9 cellular contexts compared by ENCODE assay signal in genomic region chr2:110677080-110677479, GRCh38. TPM values are rescaled to one million over a fixed set of nuclear protein-coding genes. Genes with fewer than 3 reads are reported as not detected.
A peak's percentile ranks its signal among the peaks of the same experiment; 100 is the strongest.
DNase-seq lines count a peak whose midpoint lies in the region; ATAC-seq and TF ChIP-seq lines count a peak whose summit lies in the region.
"Had no signal": no experiment of that assay in that cellular context is flagged by ENCODE, and none has a peak within 500 bp of the region (broad histone marks: within the 10 kb centered on the region; RNA-seq: fewer than 3 reads in every experiment).

No MANE protein-coding gene starts in this region.

- H3K36me3 Mint-ChIP-seq in activated T-helper 2 cell treated with anti-CD3 and anti-CD28 coated beads, Interferon-gamma antibody, Interleukin-2, Interleukin-4, amounts not matched to agents 10 μg/mL and 5 μg/mL and 100 μg/mL, durations not matched to agents 14 hours and 24 hours and 36 hours (ENCODE audit: low read depth) = peaks cover 37% of the 10 kb centered on the region

- intact Hi-C loops in activated T-helper 2 cell treated with anti-CD3 and anti-CD28 coated beads, Interferon-gamma antibody, Interleukin-2, Interleukin-4, amounts not matched to agents 10 μg/mL and 5 μg/mL and 100 μg/mL, durations not matched to agents 14 hours and 24 hours and 36 hours (cut with micrococcal nuclease) = loop anchor here (5.0 kb wide), 1 partner anchor 190 kb away; no protein-coding TSS in a partner anchor
- intact Hi-C loops in left lung (cut with DNase I) (no loop called here), right cardiac atrium (cut with DNase I) (no loop called here)

- H3K4me1 Mint-ChIP-seq in activated T-helper 2 cell treated with anti-CD3 and anti-CD28 coated beads, Interferon-gamma antibody, Interleukin-2, Interleukin-4, amounts not matched to agents 10 μg/mL and 5 μg/mL and 100 μg/mL, durations not matched to agents 14 hours and 24 hours and 36 hours (ENCODE audit: low read depth) = peaks cover 35% of the 10 kb centered on the region

- 8% methylated on average over 5 of the region's 5 CpGs for WGBS in right cardiac atrium

- DNase-seq in AG04450 (ENCODE audit: low read depth, low spot score) (no peak), HL-60 (ENCODE audit: low read depth in 1 of 2, low spot score in 1 of 2) (no peak), left lung (no peak), GM03348 (ENCODE audit: low spot score) (no peak), right cardiac atrium (no peak), NCI-H2227 (lab: John Stamatoyannopoulos, UW; ENCODE audit: unreplicated experiment) (no peak), NCI-H774 (lab: John Stamatoyannopoulos, UW) (no peak)
- no peak for DNase-seq in activated T-helper 2 cell treated with anti-CD3 and anti-CD28 coated beads, Interferon-gamma antibody, Interleukin-2, Interleukin-4, amounts not matched to agents 10 μg/mL and 5 μg/mL and 100 μg/mL, durations not matched to agents 14 hours and 24 hours and 36 hours (ENCODE audit: low spot score)
- DNase-seq: stimulated activated CD4-positive, alpha-beta T cell treated with anti-CD3 and anti-CD28 coated beads, Interleukin-1b, Interleukin-23, amount 100 ng/mL, for 48 hours had no signal

- POLR2A ChIA-PET in AG04450 (lab: Yijun Ruan, JAX) = no interaction called here

- no peaks in the 10 kb centered on the region for H3K36me3 ChIP-seq in left lung

- H3K27me3 Mint-ChIP-seq in activated T-helper 2 cell treated with anti-CD3 and anti-CD28 coated beads, Interferon-gamma antibody, Interleukin-2, Interleukin-4, amounts not matched to agents 10 μg/mL and 5 μg/mL and 100 μg/mL, durations not matched to agents 14 hours and 24 hours and 36 hours (ENCODE audit: low read depth) = peaks cover 2% of the 10 kb centered on the region

- peak overlapping the region; percentile 82 for H3K4me3 ChIP-seq in AG04450 (ENCODE audit: low read depth, low read length)
- H3K4me3 ChIP-seq in HL-60 (replicated peaks; ENCODE audit: insufficient read depth, low read length) = peak overlapping the region; percentile 98
- H3K4me3 ChIP-seq in left lung = peak overlapping the region; percentile 55 to 59
- H3K4me3 ChIP-seq in right cardiac atrium (ENCODE audit: low read length) = no peak overlapping the region

- H3K9me3 Mint-ChIP-seq in activated T-helper 2 cell treated with anti-CD3 and anti-CD28 coated beads, Interferon-gamma antibody, Interleukin-2, Interleukin-4, amounts not matched to agents 10 μg/mL and 5 μg/mL and 100 μg/mL, durations not matched to agents 14 hours and 24 hours and 36 hours = no peaks in the 10 kb centered on the region

- H3K27ac Mint-ChIP-seq in activated T-helper 2 cell treated with anti-CD3 and anti-CD28 coated beads, Interferon-gamma antibody, Interleukin-2, Interleukin-4, amounts not matched to agents 10 μg/mL and 5 μg/mL and 100 μg/mL, durations not matched to agents 14 hours and 24 hours and 36 hours = peak overlapping the region; percentile 90

- peaks cover 13% of the 10 kb centered on the region for H3K27me3 ChIP-seq in AG04450 (ENCODE audit: control insufficient read depth, insufficient read depth, low read length)
- H3K27me3 ChIP-seq in HL-60 (ENCODE audit: insufficient read depth, poor library complexity, severe bottlenecking) = no peaks in the 10 kb centered on the region
- no peaks in the 10 kb centered on the region for H3K27me3 ChIP-seq in left lung
- no peaks in the 10 kb centered on the region for H3K27me3 ChIP-seq in right cardiac atrium (ENCODE audit: control insufficient read depth, insufficient read depth)

- H3K9me3 ChIP-seq in AG04450 (ENCODE audit: control insufficient read depth, insufficient read depth, low read length) (no peaks in the 10 kb centered on the region; the same call in 1 of the 2 replicates), left lung (no peaks in the 10 kb centered on the region), right cardiac atrium (ENCODE audit: control insufficient read depth, low read length) (no peaks in the 10 kb centered on the region)

- H3K27ac ChIP-seq in AG04450 (ENCODE audit: low read depth, low read length) = no peak overlapping the region
- peak overlapping the region; percentile 96 for H3K27ac ChIP-seq in HL-60 (replicated peaks)
- H3K27ac ChIP-seq in left lung = no peak overlapping the region
- no peak overlapping the region for H3K27ac ChIP-seq in right cardiac atrium (ENCODE audit: low read length)

- TF ChIP-seq CTCF in AG04450 (IDR thresholded peaks at IDR 0.05; ENCODE audit: low read depth, low read length) (no peak), HL-60 (IDR thresholded peaks at IDR 0.05; ENCODE audit: insufficient read depth, low read length) (no peak), left lung (IDR thresholded peaks at IDR 0.05) (no peak)

- CTCF ChIA-PET in AG04450 (lab: Charles Lee) = interaction anchor here (1.2 kb wide), 1 partner anchor 78 kb away, joined by 4 read pairs; no protein-coding TSS in a partner anchor

- ATAC-seq in left lung (no peak), right cardiac atrium (no peak)

- H3K4me3 Mint-ChIP-seq in activated T-helper 2 cell treated with anti-CD3 and anti-CD28 coated beads, Interferon-gamma antibody, Interleukin-2, Interleukin-4, amounts not matched to agents 10 μg/mL and 5 μg/mL and 100 μg/mL, durations not matched to agents 14 hours and 24 hours and 36 hours (ENCODE audit: low read depth) = peak overlapping the region; percentile 86

- H3K4me1 ChIP-seq in left lung = peaks cover 0 to 29% of the 10 kb centered on the region in 2 donors
- H3K4me1 ChIP-seq in right cardiac atrium (ENCODE audit: control insufficient read depth, insufficient read depth, low read length) = peaks cover 4% of the 10 kb centered on the region

RNA-seq across cellular contexts. Expression of gene BUB1, which starts 0.8 kb away (rescaled TPM):
- polyA plus RNA-seq in AG04450 (2011; rRNA removed) (9.1 and 14.1 TPM in 2 replicates), right cardiac atrium (0.38 TPM)
- 14.7 and 17.4 TPM in 2 replicates for polyA minus RNA-seq in AG04450 (2011; rRNA and poly(A)+ RNA removed)
- total RNA-seq in activated T-helper 2 cell treated with anti-CD3 and anti-CD28 coated beads, Interferon-gamma antibody, Interleukin-2, Interleukin-4, amounts not matched to agents 10 μg/mL and 5 μg/mL and 100 μg/mL, durations not matched to agents 14 hours and 24 hours and 36 hours = 68.4 and 74.4 TPM in 2 replicates
- total RNA-seq in left lung (10 to 100 TPM in 1 of 2 donors, 1 to 10 TPM in 1; 7.1 to 10.9 TPM), right cardiac atrium (1 to 10 TPM in 2 of 4 donors, under 1 TPM in 2; 0.31 to 2.0 (median 0.99) TPM)

RNA-seq across cellular contexts. Expression of gene ACOXL, which starts 55.3 kb away (rescaled TPM):
- polyA plus RNA-seq in AG04450 (2011; rRNA removed) = not detected in 2 replicates
- polyA minus RNA-seq in AG04450 (2011; rRNA and poly(A)+ RNA removed) = not detected in 2 replicates
- 1.4 and 1.6 TPM in 2 replicates for total RNA-seq in activated T-helper 2 cell treated with anti-CD3 and anti-CD28 coated beads, Interferon-gamma antibody, Interleukin-2, Interleukin-4, amounts not matched to agents 10 μg/mL and 5 μg/mL and 100 μg/mL, durations not matched to agents 14 hours and 24 hours and 36 hours
- total RNA-seq in left lung = 10 to 100 TPM; 29.3 to 30.3 TPM
- not detected for total RNA-seq in right cardiac atrium
- 0.02 TPM for polyA plus RNA-seq in right cardiac atrium

Comparison
In these comparisons a context has a peak if more than half of its experiments do, and no peak if none do; other contexts are left out.
1. RNA of gene ACOXL, which starts 55.3 kb away (total RNA-seq): 29.3 to 30.3 TPM in left lung; 1.4 to 1.6 TPM in activated T-helper 2 cell treated with anti-CD3 and anti-CD28 coated beads, Interferon-gamma antibody, Interleukin-2, Interleukin-4, amounts not matched to agents 10 μg/mL and 5 μg/mL and 100 μg/mL, durations not matched to agents 14 hours and 24 hours and 36 hours and not detected in right cardiac atrium; every median in the first group is over 10 times any median in the second.